ENCODE assay signal across 7 cellular contexts in the genomic region with DNA sequence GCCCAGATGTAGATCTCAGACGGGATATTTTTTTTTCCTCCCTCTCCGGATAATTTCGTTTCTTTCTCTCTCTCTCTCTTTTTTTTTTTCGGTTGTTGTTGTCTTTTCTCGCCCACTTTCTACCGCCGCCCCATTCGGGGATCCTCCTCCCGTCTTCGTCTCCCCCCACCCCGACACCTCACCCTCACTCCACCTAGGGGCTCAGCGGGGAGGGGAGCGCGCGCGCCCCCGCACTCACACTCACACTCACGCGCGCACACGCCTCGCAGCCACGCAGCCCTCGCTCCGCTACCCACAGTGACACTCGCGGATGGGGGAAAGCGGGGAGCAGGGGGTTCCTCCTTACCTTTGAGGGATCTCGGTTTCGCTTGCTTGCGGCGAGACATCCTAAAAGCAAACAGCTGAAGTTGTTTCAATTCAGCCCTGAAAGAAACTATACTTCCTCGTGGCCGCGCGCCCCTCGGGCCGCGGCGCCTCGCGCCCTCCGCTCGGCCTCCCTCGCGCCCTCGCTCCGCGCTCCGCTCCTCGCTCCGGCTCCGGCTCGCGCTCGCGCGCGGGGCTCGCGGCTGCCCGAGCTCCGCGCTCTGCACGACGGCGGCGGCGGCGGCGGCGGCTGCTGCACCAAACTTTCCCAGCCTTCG. TPM values are rescaled to one million over a fixed set of nuclear protein-coding genes. Genes with fewer than 3 reads are reported as not detected.
DNase-seq lines count a peak whose midpoint lies in the region; TF ChIP-seq lines count a peak whose summit lies in the region.

No MANE protein-coding gene starts in this region.

- H2BK20ac ChIP-seq in H9 (ENCODE audit: low read depth, low read length, poor library complexity, severe bottlenecking) = no peak overlapping the region

- H3K9me3 ChIP-seq in H9 (ENCODE audit: control insufficient read depth, low read depth, low read length) (no peaks in the 10 kb centered on the region), endodermal cell (ENCODE audit: control insufficient read depth, low read length) (no peaks in the 10 kb centered on the region), thyroid gland (no peaks in the 10 kb centered on the region)

- no peak overlapping the region for H2BK120ac ChIP-seq in H9 (ENCODE audit: low read depth, low read length, poor library complexity, severe bottlenecking)

- no peak overlapping the region for H4K91ac ChIP-seq in H9 (ENCODE audit: insufficient read length, low read depth, low read length)

- no peak overlapping the region for H4K8ac ChIP-seq in H9 (replicated peaks; ENCODE audit: insufficient read length, low read depth, low read length)

- H3K36me3 Mint-ChIP-seq in H9 (ENCODE audit: insufficient read depth in 1 of 3, low read depth in 3 of 3) = no peaks in the 10 kb centered on the region; a peak in 1 of 7 replicates
- H3K36me3 Mint-ChIP-seq in endodermal cell (ENCODE audit: low read depth) = no peaks in the 10 kb centered on the region

- H3K56ac ChIP-seq in H9 (ENCODE audit: insufficient read length, low read depth, low read length) = no peak overlapping the region

- H3K4me3 Mint-ChIP-seq in H9 (peak overlapping the region; percentile 81 to 99), endodermal cell (peak overlapping the region; percentile 93)

- no peak overlapping the region for H2BK12ac ChIP-seq in H9 (ENCODE audit: insufficient read length, low read depth, low read length)

- no peak overlapping the region for H3K23ac ChIP-seq in H9 (ENCODE audit: insufficient read length, low read depth, low read length)

- H3K4me2 ChIP-seq in H9 (ENCODE audit: insufficient read depth, insufficient read length, low read length) = peak overlapping the region; percentile 85

- H3K4me3 ChIP-seq in endodermal cell (ENCODE audit: low read length) (peak overlapping the region; percentile 90), thyroid gland (replicated peaks in 1 of 3) (peak overlapping the region; percentile 72 to 86 (median 75))

- WGBS in H9 (ENCODE audit: extremely low coverage, insufficient read length, low lambda C conversion rate) = no CpG with 5 or more reads among the region's 73 CpGs
- 0% methylated on average over 3 to 72 of the region's 73 CpGs for WGBS in endodermal cell (ENCODE audit: insufficient coverage in 1 of 2, insufficient read length in 1 of 2), 2 experiments
- WGBS in thyroid gland, 2 donors = 0 to 1% methylated on average over 54 to 55 of the region's 73 CpGs

- H4K20me1 ChIP-seq in H9 (ENCODE audit: control insufficient read depth, insufficient read depth, insufficient read length) = no peaks in the 10 kb centered on the region

- H3K23me2 ChIP-seq in H9 (ENCODE audit: insufficient read length, low read depth, low read length, poor library complexity, severe bottlenecking) = peaks cover 11% of the 10 kb centered on the region

- H3K27me3 ChIP-seq in H9 (ENCODE audit: insufficient read depth, low read length) (peaks cover 10% of the 10 kb centered on the region), endodermal cell (ENCODE audit: control insufficient read depth, insufficient read depth, low read length, poor library complexity, severe bottlenecking) (peaks cover 48% of the 10 kb centered on the region), thyroid gland (no peaks in the 10 kb centered on the region)

- no peak overlapping the region for H2BK15ac ChIP-seq in H9 (ENCODE audit: low read depth, low read length)

- peak in 1 of 2 donors; percentile 28 for TF ChIP-seq POLR2A in thyroid gland (IDR thresholded peaks at IDR 0.05)

- H3K27me3 Mint-ChIP-seq in H9 (ENCODE audit: low read depth) = peaks cover 83% of the 10 kb centered on the region
- H3K27me3 Mint-ChIP-seq in endodermal cell (ENCODE audit: insufficient read depth) = peaks cover 62% of the 10 kb centered on the region

- TF ChIP-seq CTCF in H9 (conservative IDR thresholded peaks at IDR 0.05) (no peak), endodermal cell (conservative IDR thresholded peaks at IDR 0.05) (no peak), thyroid gland (IDR thresholded peaks at IDR 0.05) (no peak)

- no peak overlapping the region for H3K27ac ChIP-seq in H9 (ENCODE audit: insufficient read length, low read depth, low read length)
- H3K27ac ChIP-seq in endodermal cell (ENCODE audit: low read depth, low read length) = peak overlapping the region; percentile 98
- peak overlapping the region; percentile 73 to 92 (median 91) for H3K27ac ChIP-seq in thyroid gland

- H3K18ac ChIP-seq in H9 (ENCODE audit: insufficient read length, low read depth, low read length) = peak overlapping the region; percentile 72

- no peak overlapping the region for H3T11ph ChIP-seq in H9 (ENCODE audit: low read length)

- H3K9ac ChIP-seq in H9 (ENCODE audit: extremely low read depth, insufficient read length, low read length) (peak overlapping the region; percentile 51), endodermal cell (ENCODE audit: extremely low read depth, low read length, poor library complexity, severe bottlenecking) (peak overlapping the region; percentile 80)

- no peak overlapping the region for H4K5ac ChIP-seq in H9 (ENCODE audit: insufficient read length, low read depth, low read length)

- no peaks in the 10 kb centered on the region for H3K79me2 ChIP-seq in H9 (ENCODE audit: insufficient read depth, low read length)

- H2BK5ac ChIP-seq in H9 (ENCODE audit: insufficient read length, low read length) = no peak overlapping the region

- no peaks in the 10 kb centered on the region for H3K36me3 ChIP-seq in endodermal cell (ENCODE audit: control insufficient read depth, insufficient read depth, low read length)
- no peaks in the 10 kb centered on the region for H3K36me3 ChIP-seq in thyroid gland

- H3K9me3 Mint-ChIP-seq in H9 (no peaks in the 10 kb centered on the region; a peak in 1 of 5 replicates), endodermal cell (no peaks in the 10 kb centered on the region)

- H2AK5ac ChIP-seq in H9 (ENCODE audit: insufficient read length, low read length) = no peak overlapping the region

- H3K14ac ChIP-seq in H9 (ENCODE audit: insufficient read depth, low read length) = peak overlapping the region; percentile 88

- peak; percentile 67 for DNase-seq in GM03348 (ENCODE audit: low spot score)
- peak; percentile 28 for DNase-seq in H9
- peak; percentile 36 for DNase-seq in T1000 (lab: John Stamatoyannopoulos, UW)
- peak; percentile 56 for DNase-seq in endodermal cell
- peak; percentile 90 for DNase-seq in mesenteric fat pad (ENCODE audit: low spot score)
- peak; percentile 32 to 40 for DNase-seq in thyroid gland
- DNase-seq in NCI-H2196 (lab: John Stamatoyannopoulos, UW; ENCODE audit: unreplicated experiment) = no peak

- H3K27ac Mint-ChIP-seq in H9 (peak overlapping the region in 2 of 3 experiments; percentile 97 to 99; a peak in 6 of 7 replicates), endodermal cell (peak overlapping the region; percentile 82)

- H3K79me1 ChIP-seq in H9 (ENCODE audit: insufficient read depth, low read depth, low read length, poor library complexity, severe bottlenecking) = no peaks in the 10 kb centered on the region

- H3K4ac ChIP-seq in H9 (ENCODE audit: low read depth, low read length) = no peak overlapping the region

- no peak overlapping the region for H2AFZ ChIP-seq in H9 (ENCODE audit: low read length)

- intact Hi-C loops in thyroid gland (cut with DNase I) = loop anchor here (10.0 kb wide), 1 partner anchor 956 kb away; a partner anchor contains a TSS

- H3K4me1 ChIP-seq in H9 (ENCODE audit: insufficient read depth, low read length) = peaks cover 2% of the 10 kb centered on the region; the same call in 1 of the 2 replicates
- H3K4me1 ChIP-seq in endodermal cell (ENCODE audit: control insufficient read depth, insufficient read depth, low read length) = no peaks in the 10 kb centered on the region
- peaks cover 16 to 17% of the 10 kb centered on the region in 2 donors for H3K4me1 ChIP-seq in thyroid gland

- H3K4me1 Mint-ChIP-seq in H9 = peaks cover 12 to 16% of the 10 kb centered on the region in 2 experiments
- peaks cover 9% of the 10 kb centered on the region for H3K4me1 Mint-ChIP-seq in endodermal cell

RNA-seq across cellular contexts. Expression of a gene that starts 1.3 kb away (rescaled TPM):
- total RNA-seq in H9 (2021) = 1.5 and 3.3 TPM in 2 replicates
- total RNA-seq in endodermal cell = 10 to 100 TPM; 21.4 to 26.9 TPM
- polyA plus RNA-seq in endodermal cell (2013, experiment 1 of 2) = 63.1 TPM
- 65.3 TPM for polyA plus RNA-seq in endodermal cell (2013, experiment 2 of 2)
- total RNA-seq in mesenteric fat pad = 20.4 TPM
- 10 to 100 TPM; 28.2 to 67.3 (median 53.1) TPM for total RNA-seq in thyroid gland
